ENCODE assay signal across 1 cellular context in the genomic region with DNA sequence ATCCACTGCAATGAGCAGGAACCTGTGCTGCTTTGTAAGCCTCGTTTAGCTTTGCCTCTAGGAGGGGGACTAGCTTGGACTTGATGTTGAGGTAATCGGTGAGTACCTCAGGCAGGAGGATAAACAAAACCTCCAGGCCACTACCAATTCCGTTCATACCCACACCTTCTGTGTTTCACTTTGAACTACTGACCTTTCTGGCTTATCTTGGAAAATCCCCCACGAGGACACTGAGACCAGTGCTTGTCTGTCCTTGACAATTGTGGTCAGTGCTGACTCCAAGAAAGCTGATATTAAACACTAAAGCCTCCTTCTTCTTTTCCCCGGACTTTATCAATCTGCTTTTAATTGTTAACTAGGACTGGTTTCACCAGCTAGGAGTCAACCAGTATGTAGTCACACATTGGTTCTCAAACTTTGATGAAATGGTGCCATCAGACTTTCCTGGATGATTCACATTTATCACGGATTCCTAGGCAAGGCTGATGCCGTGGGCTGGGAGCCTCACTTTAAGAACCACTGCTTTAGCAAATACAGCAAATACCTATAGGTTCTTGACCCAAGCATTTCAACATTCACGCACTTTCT.
TF ChIP-seq lines count a peak whose summit lies in the region.

No MANE protein-coding gene starts in this region.

TF ChIP-seq in HCT116, 20 proteins besides CTCF, POLR2A, EP300 and RAD21 (continued from another document):
- TF ChIP-seq, protein P1, sequence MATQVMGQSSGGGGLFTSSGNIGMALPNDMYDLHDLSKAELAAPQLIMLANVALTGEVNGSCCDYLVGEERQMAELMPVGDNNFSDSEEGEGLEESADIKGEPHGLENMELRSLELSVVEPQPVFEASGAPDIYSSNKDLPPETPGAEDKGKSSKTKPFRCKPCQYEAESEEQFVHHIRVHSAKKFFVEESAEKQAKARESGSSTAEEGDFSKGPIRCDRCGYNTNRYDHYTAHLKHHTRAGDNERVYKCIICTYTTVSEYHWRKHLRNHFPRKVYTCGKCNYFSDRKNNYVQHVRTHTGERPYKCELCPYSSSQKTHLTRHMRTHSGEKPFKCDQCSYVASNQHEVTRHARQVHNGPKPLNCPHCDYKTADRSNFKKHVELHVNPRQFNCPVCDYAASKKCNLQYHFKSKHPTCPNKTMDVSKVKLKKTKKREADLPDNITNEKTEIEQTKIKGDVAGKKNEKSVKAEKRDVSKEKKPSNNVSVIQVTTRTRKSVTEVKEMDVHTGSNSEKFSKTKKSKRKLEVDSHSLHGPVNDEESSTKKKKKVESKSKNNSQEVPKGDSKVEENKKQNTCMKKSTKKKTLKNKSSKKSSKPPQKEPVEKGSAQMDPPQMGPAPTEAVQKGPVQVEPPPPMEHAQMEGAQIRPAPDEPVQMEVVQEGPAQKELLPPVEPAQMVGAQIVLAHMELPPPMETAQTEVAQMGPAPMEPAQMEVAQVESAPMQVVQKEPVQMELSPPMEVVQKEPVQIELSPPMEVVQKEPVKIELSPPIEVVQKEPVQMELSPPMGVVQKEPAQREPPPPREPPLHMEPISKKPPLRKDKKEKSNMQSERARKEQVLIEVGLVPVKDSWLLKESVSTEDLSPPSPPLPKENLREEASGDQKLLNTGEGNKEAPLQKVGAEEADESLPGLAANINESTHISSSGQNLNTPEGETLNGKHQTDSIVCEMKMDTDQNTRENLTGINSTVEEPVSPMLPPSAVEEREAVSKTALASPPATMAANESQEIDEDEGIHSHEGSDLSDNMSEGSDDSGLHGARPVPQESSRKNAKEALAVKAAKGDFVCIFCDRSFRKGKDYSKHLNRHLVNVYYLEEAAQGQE (IDR thresholded peaks at IDR 0.05; ENCODE audit: low read depth), result no peak
- TF ChIP-seq CBX3 (IDR thresholded peaks at IDR 0.05; ENCODE audit: low read depth), result no peak
- TF ChIP-seq EZH2phosphoT487 (IDR thresholded peaks at IDR 0.05; ENCODE audit: borderline replicate concordance), result no peak
- TF ChIP-seq, protein P2, sequence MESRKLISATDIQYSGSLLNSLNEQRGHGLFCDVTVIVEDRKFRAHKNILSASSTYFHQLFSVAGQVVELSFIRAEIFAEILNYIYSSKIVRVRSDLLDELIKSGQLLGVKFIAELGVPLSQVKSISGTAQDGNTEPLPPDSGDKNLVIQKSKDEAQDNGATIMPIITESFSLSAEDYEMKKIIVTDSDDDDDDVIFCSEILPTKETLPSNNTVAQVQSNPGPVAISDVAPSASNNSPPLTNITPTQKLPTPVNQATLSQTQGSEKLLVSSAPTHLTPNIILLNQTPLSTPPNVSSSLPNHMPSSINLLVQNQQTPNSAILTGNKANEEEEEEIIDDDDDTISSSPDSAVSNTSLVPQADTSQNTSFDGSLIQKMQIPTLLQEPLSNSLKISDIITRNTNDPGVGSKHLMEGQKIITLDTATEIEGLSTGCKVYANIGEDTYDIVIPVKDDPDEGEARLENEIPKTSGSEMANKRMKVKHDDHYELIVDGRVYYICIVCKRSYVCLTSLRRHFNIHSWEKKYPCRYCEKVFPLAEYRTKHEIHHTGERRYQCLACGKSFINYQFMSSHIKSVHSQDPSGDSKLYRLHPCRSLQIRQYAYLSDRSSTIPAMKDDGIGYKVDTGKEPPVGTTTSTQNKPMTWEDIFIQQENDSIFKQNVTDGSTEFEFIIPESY (IDR thresholded peaks at IDR 0.05; ENCODE audit: extremely low read depth, insufficient replicate concordance, low read length), result no peak
- TF ChIP-seq EZH2 (IDR thresholded peaks at IDR 0.05), result no peak
- TF ChIP-seq CEBPB (IDR thresholded peaks at IDR 0.05; ENCODE audit: low read depth), result no peak
- TF ChIP-seq ELF1 (IDR thresholded peaks at IDR 0.05; ENCODE audit: borderline replicate concordance, low read depth), result no peak
- no peak for TF ChIP-seq ZFX (IDR thresholded peaks at IDR 0.05)
- TF ChIP-seq, protein P3, sequence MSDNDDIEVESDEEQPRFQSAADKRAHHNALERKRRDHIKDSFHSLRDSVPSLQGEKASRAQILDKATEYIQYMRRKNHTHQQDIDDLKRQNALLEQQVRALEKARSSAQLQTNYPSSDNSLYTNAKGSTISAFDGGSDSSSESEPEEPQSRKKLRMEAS (IDR thresholded peaks at IDR 0.05), result no peak
- TF ChIP-seq, protein P4, sequence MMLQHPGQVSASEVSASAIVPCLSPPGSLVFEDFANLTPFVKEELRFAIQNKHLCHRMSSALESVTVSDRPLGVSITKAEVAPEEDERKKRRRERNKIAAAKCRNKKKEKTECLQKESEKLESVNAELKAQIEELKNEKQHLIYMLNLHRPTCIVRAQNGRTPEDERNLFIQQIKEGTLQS (IDR thresholded peaks at IDR 0.05), result no peak
- no peak for TF ChIP-seq EGR1 (IDR thresholded peaks at IDR 0.05; ENCODE audit: low read depth)
